Comparison of ENCODE assay signal across 19 cellular contexts in genomic region chr10:89454561-89455347, GRCh38. TPM values are rescaled to one million over a fixed set of nuclear protein-coding genes. Genes with fewer than 3 reads are reported as not detected.
DNase-seq lines count a peak whose midpoint lies in the region; ATAC-seq, FAIRE-seq and TF ChIP-seq lines count a peak whose summit lies in the region.
"Had no signal": no experiment of that assay in that cellular context is flagged by ENCODE, and none has a peak within 500 bp of the region (broad histone marks: within the 10 kb centered on the region; RNA-seq: fewer than 3 reads in every experiment).

No MANE protein-coding gene starts in this region.

- POLR2A ChIA-PET in IMR-90 (lab: Charles Lee; ENCODE audit: unreplicated experiment), result no interaction called here

- no peak for TF ChIP-seq POLR2A in H54 (IDR thresholded peaks at IDR 0.05; ENCODE audit: low read depth, low read length)
- no peak for TF ChIP-seq POLR2A in IMR-90 (IDR thresholded peaks at IDR 0.05; ENCODE audit: low read depth, low read length)

- H3K27ac ChIP-seq in IMR-90 (ENCODE audit: insufficient read depth, low read length), result no peak overlapping the region
- peak overlapping the region; percentile 28 to 51 for H3K27ac ChIP-seq in left lung

- no peak overlapping the region for H3K4me3 Mint-ChIP-seq in activated T-cell treated with anti-CD3 and anti-CD28 coated beads, Interleukin-2, amount 50 U/mL, for 24 hours
- H3K4me3 Mint-ChIP-seq: CD4-positive, CD25-positive, alpha-beta regulatory T cell had no signal

- TF ChIP-seq CTCF in IMR-90 (conservative IDR thresholded peaks at IDR 0.05; ENCODE audit: low read depth, low read length), result 0 out of 2 replicates have a peak, but pooled peaks have one; percentile 10
- TF ChIP-seq CTCF in left lung (IDR thresholded peaks at IDR 0.05), result no peak

- BruUV-seq in IMR-90 (replicated peaks; lab: Mats Ljungman, UMichigan), result no TSS peak

- in situ Hi-C loops in IMR-90 (cut with MboI; ENCODE audit: low sequenced_read_pairs), result no loop called here

- CTCF ChIA-PET in IMR-90 (lab: Yijun Ruan, JAX), result interaction anchor here (0.7 kb wide), 2 partner anchors 12 to 21 kb away, joined by 3 to 4 read pairs; no protein-coding TSS in a partner anchor

- no peak overlapping the region for H3K56ac ChIP-seq in IMR-90 (ENCODE audit: extremely low read depth, insufficient read depth, low read length)

- H2BK5ac ChIP-seq in IMR-90 (ENCODE audit: low read depth, low read length, poor library complexity, severe bottlenecking), result no peak overlapping the region

- peak overlapping the region; percentile 3; the same call in 1 of the 2 replicates for H3K14ac ChIP-seq in IMR-90 (replicated peaks; ENCODE audit: low read depth, low read length)

- no peaks in the 10 kb centered on the region for H3K9me3 ChIP-seq in IMR-90 (ENCODE audit: control insufficient read depth, insufficient read depth, low read length)
- no peaks in the 10 kb centered on the region for H3K9me3 ChIP-seq in left lung
- H3K9me3 ChIP-seq: Caco-2, HAP-1 had no signal

- TF ChIP-seq RAD21 in IMR-90 (IDR thresholded peaks at IDR 0.05; ENCODE audit: low read length), result no peak

- H2BK20ac ChIP-seq in IMR-90 (ENCODE audit: low read depth, low read length), result 0 out of 2 replicates have a peak overlapping the region, but pooled peaks have one; percentile 19

- no peak overlapping the region for H4K91ac ChIP-seq in IMR-90 (ENCODE audit: insufficient read depth, low read depth, low read length)

- H4K8ac ChIP-seq in IMR-90 (ENCODE audit: low read depth in 2 of 2, low read length in 2 of 2), result no peak overlapping the region

- H3K4me3 ChIP-seq in IMR-90 (ENCODE audit: insufficient read depth, low read depth, low read length) (no peak overlapping the region), left lung (no peak overlapping the region)
- H3K4me3 ChIP-seq: HAP-1 had no signal

- no peak overlapping the region for H3K27ac Mint-ChIP-seq in activated T-cell treated with anti-CD3 and anti-CD28 coated beads, Interleukin-2, amount 50 U/mL, for 24 hours
- H3K27ac Mint-ChIP-seq: CD4-positive, CD25-positive, alpha-beta regulatory T cell had no signal

- H3K27me3 Mint-ChIP-seq in activated T-cell treated with anti-CD3 and anti-CD28 coated beads, Interleukin-2, amount 50 U/mL, for 24 hours, result peaks cover 13% of the 10 kb centered on the region

- no peaks in the 10 kb centered on the region for H3K27me3 ChIP-seq in IMR-90 (ENCODE audit: control insufficient read depth, insufficient read depth, low read length)
- no peaks in the 10 kb centered on the region for H3K27me3 ChIP-seq in left lung

- dilution Hi-C loops in IMR-90 (cut with HindIII; ENCODE audit: low sequenced_read_pairs, unreplicated experiment), result no loop called here

- peaks cover 4% of the 10 kb centered on the region for H3K4me1 Mint-ChIP-seq in activated T-cell treated with anti-CD3 and anti-CD28 coated beads, Interleukin-2, amount 50 U/mL, for 24 hours (ENCODE audit: low read depth)
- H3K4me1 Mint-ChIP-seq: CD4-positive, CD25-positive, alpha-beta regulatory T cell had no signal

- no peaks in the 10 kb centered on the region for H4K20me1 ChIP-seq in IMR-90 (ENCODE audit: insufficient read depth, low read length)

- no peak overlapping the region; the same call in 1 of the 2 replicates for H3K4ac ChIP-seq in IMR-90 (ENCODE audit: low read depth, low read length)

- 50% methylated on average over 1 of the region's 1 CpG; no CpG with 5 or more reads in 1 of the 2 experiments for WGBS in IMR-90 (ENCODE audit: extremely low coverage in 2 of 2, insufficient read length in 1 of 2), 2 experiments

- FAIRE-seq in H54 (lab: Jason Lieb, UNC), result peak; percentile 6
- FAIRE-seq: HTR-8/SVneo had no signal

- peak overlapping the region; percentile 48; the same call in 1 of the 2 replicates for H3K18ac ChIP-seq in IMR-90 (ENCODE audit: low read depth, low read length)

- peak overlapping the region; percentile 29; the same call in 1 of the 2 replicates for H4K5ac ChIP-seq in IMR-90 (ENCODE audit: low read depth, low read length)

- intact Hi-C loops in IMR-90 (cut with micrococcal nuclease) (no loop called here), left lung (cut with DNase I) (no loop called here)

- no peak overlapping the region for H2BK120ac ChIP-seq in IMR-90 (ENCODE audit: low read depth, low read length)

- peak overlapping the region; percentile 65; the same call in 1 of the 3 replicates for H2BK15ac ChIP-seq in IMR-90 (ENCODE audit: low read depth, low read length)

- H3K9me3 Mint-ChIP-seq in activated T-cell treated with anti-CD3 and anti-CD28 coated beads, Interleukin-2, amount 50 U/mL, for 24 hours, result no peaks in the 10 kb centered on the region

- peaks cover 6% of the 10 kb centered on the region; the same call in 1 of the 2 replicates for H3K4me1 ChIP-seq in IMR-90 (ENCODE audit: control insufficient read depth, insufficient read depth, low read length)
- peaks cover 0 to 20% of the 10 kb centered on the region in 2 donors for H3K4me1 ChIP-seq in left lung
- H3K4me1 ChIP-seq: Caco-2, HAP-1 had no signal

- no peaks in the 10 kb centered on the region for H3K36me3 Mint-ChIP-seq in activated T-cell treated with anti-CD3 and anti-CD28 coated beads, Interleukin-2, amount 50 U/mL, for 24 hours (ENCODE audit: low read depth)
- H3K36me3 Mint-ChIP-seq: CD4-positive, CD25-positive, alpha-beta regulatory T cell had no signal

- H3K9ac ChIP-seq in IMR-90 (ENCODE audit: low read depth, low read length), result no peak overlapping the region

- H3K36me3 ChIP-seq in IMR-90 (ENCODE audit: control insufficient read depth, insufficient read depth, low read length) (no peaks in the 10 kb centered on the region), left lung (no peaks in the 10 kb centered on the region)
- H3K36me3 ChIP-seq: HAP-1 had no signal

- no peak overlapping the region for H2AFZ ChIP-seq in IMR-90 (replicated peaks; ENCODE audit: low read length, poor library complexity)

- H3K79me1 ChIP-seq in IMR-90 (ENCODE audit: low read depth in 1 of 2, low read length in 2 of 2), result no peaks in the 10 kb centered on the region

- H3K23ac ChIP-seq in IMR-90 (ENCODE audit: low read depth, low read length), result no peak overlapping the region

- no peak overlapping the region for H3K4me2 ChIP-seq in IMR-90 (ENCODE audit: low read depth, low read length)

- no peaks in the 10 kb centered on the region for H3K9me1 ChIP-seq in IMR-90 (ENCODE audit: insufficient read depth, low read length)

- no peak overlapping the region for H2AK5ac ChIP-seq in IMR-90 (ENCODE audit: low read depth, low read length)

- ATAC-seq in IMR-90 (ENCODE audit: low read depth) (no peak), left lung (peak; percentile 79), HG03354 (IDR thresholded peaks at IDR 0.05; ENCODE audit: poor library complexity, severe bottlenecking, unreplicated experiment) (no peak)

- H2AK9ac ChIP-seq in IMR-90 (replicated peaks; ENCODE audit: low read depth, low read length, poor library complexity), result no peak overlapping the region

- no peak for DNase-seq in H54 (ENCODE audit: insufficient read length, low spot score)
- DNase-seq in IMR-90, result peak; percentile 22
- peak; percentile 91 for DNase-seq in amniotic epithelial cell (ENCODE audit: low read depth)
- DNase-seq in left lung, result no peak
- no peak for DNase-seq in activated T-cell treated with anti-CD3 and anti-CD28 coated beads, Interleukin-2, amount 50 U/mL, for 24 hours
- DNase-seq in ureter (ENCODE audit: low spot score), result no peak
- no peak for DNase-seq in NCI-H187 (lab: John Stamatoyannopoulos, UW)
- DNase-seq: Caco-2; CD4-positive, CD25-positive, alpha-beta regulatory T cell; EL; NCI-H1048; NCI-H1436 treated with DMSO at 0.1 percent for 48 hours; NCI-H2081; NCI-H510A treated with DMSO at 0.1 percent for 48 hours; NCI-H82; SHP77 had no signal

TF ChIP-seq in IMR-90, 13 proteins besides CTCF, POLR2A, EP300 and RAD21:
- TF ChIP-seq MXI1 (IDR thresholded peaks at IDR 0.05; ENCODE audit: borderline replicate concordance, low read depth, low read length) (no peak), MAFK (IDR thresholded peaks at IDR 0.05; ENCODE audit: low read depth, low read length) (no peak), RCOR1 (IDR thresholded peaks at IDR 0.05; ENCODE audit: insufficient replicate concordance, low read length) (no peak), MAZ (IDR thresholded peaks at IDR 0.05; ENCODE audit: borderline replicate concordance, low read depth, low read length) (no peak), SMC3 (IDR thresholded peaks at IDR 0.05; ENCODE audit: low read depth, low read length) (no peak)

RNA-seq across cellular contexts. Expression of gene IFIT5, which starts 40.4 kb away (rescaled TPM):
- total RNA-seq in IMR-90 (2012; rRNA removed) (18.1 and 21.7 TPM in 2 replicates), left lung (10 to 100 TPM; 21.4 to 26.3 TPM), ureter (17.4 TPM)
- 3.9 and 5.2 TPM in 2 replicates for polyA plus RNA-seq in IMR-90 (2012; rRNA removed)
- polyA plus RNA-seq in IMR-90 (2012; cell fraction: cytosol; rRNA removed), result 1.2 and 1.7 TPM in 2 replicates
- 0.24 and 1.7 TPM in 2 replicates for polyA plus RNA-seq in IMR-90 (2012; cell fraction: nucleus; rRNA removed; ENCODE audit: low replicate concordance)

Comparison
In these comparisons a context has a peak if more than half of its experiments do, and no peak if none do; other contexts are left out.
1. DNase-seq: peak in IMR-90 (single experiment) and amniotic epithelial cell (single experiment); none in H54 (single experiment), left lung (0 of 2), activated T-cell treated with anti-CD3 and anti-CD28 coated beads, Interleukin-2, amount 50 U/mL, for 24 hours (single experiment), ureter (single experiment) and NCI-H187 (0 of 2).